ENCODE assay signal across 9 cellular contexts in genomic region chr3:160577551-160578195, GRCh38. TPM values are rescaled to one million over a fixed set of nuclear protein-coding genes. Genes with fewer than 3 reads are reported as not detected.
A peak's percentile ranks its signal among the peaks of the same experiment; 100 is the strongest.
DNase-seq lines count a peak whose midpoint lies in the region; ATAC-seq and TF ChIP-seq lines count a peak whose summit lies in the region.
"Had no signal": no experiment of that assay in that cellular context is flagged by ENCODE, and none has a peak within 500 bp of the region (broad histone marks: within the 10 kb centered on the region; RNA-seq: fewer than 3 reads in every experiment).

No MANE protein-coding gene starts in this region.

- H3K4me1 ChIP-seq in HEK293 (ENCODE audit: control insufficient read depth, insufficient read depth, low read length) = no peaks in the 10 kb centered on the region
- H3K4me1 ChIP-seq in OCI-LY7 (ENCODE audit: insufficient read depth, low read length, poor library complexity, severe bottlenecking) = no peaks in the 10 kb centered on the region
- peaks cover 11% of the 10 kb centered on the region for H3K4me1 ChIP-seq in psoas muscle

- no peaks in the 10 kb centered on the region for H3K79me2 ChIP-seq in OCI-LY7 (ENCODE audit: insufficient read depth, low read depth, low read length)

- WGBS in psoas muscle, 3 donors = 16 to 24% (median 21%) methylated on average over 4 of the region's 4 CpGs

- H3K4me2 ChIP-seq in OCI-LY7 (ENCODE audit: low read length) = no peak overlapping the region

- no peak for TF ChIP-seq CTCF in HEK293 (tag by site-specific recombination; IDR thresholded peaks at IDR 0.05)
- 0 out of 2 replicates have a peak, but pooled peaks have one; percentile 18 for TF ChIP-seq CTCF in OCI-LY7 (conservative IDR thresholded peaks at IDR 0.05; ENCODE audit: low read length)
- peak; percentile 17 for TF ChIP-seq CTCF in fibroblast of mammary gland (conservative IDR thresholded peaks at IDR 0.05; ENCODE audit: control insufficient read depth, insufficient read depth, low read depth, low read length)
- TF ChIP-seq CTCF in psoas muscle (IDR thresholded peaks at IDR 0.05) = no peak

- POLR2A ChIA-PET in HEK293 (lab: Yijun Ruan, JAX) = interaction anchor here (1.1 kb wide), 1 partner anchor 177 kb away, joined by 3 read pairs; no protein-coding TSS in a partner anchor
- POLR2A ChIA-PET in OCI-LY7 (lab: Charles Lee) = interaction anchor here (0.5 to 0.6 kb wide), 2 partner anchors 45 to 571 kb away, joined by 3 to 4 read pairs; no protein-coding TSS in a partner anchor

- H3K4me3 ChIP-seq in HEK293 (ENCODE audit: low read depth, low read length) (no peak overlapping the region), OCI-LY7 (ENCODE audit: low read depth, low read length, poor library complexity, severe bottlenecking) (no peak overlapping the region), fibroblast of mammary gland (ENCODE audit: control insufficient read depth, low read depth, low read length) (no peak overlapping the region), psoas muscle (peak overlapping the region; percentile 11)

- H3K36me3 ChIP-seq in HEK293 (ENCODE audit: control insufficient read depth in 2 of 2, insufficient read depth in 1 of 2, low read length in 2 of 2) = no peaks in the 10 kb centered on the region
- no peaks in the 10 kb centered on the region for H3K36me3 ChIP-seq in OCI-LY7 (ENCODE audit: insufficient read depth, low read length)
- H3K36me3 ChIP-seq in psoas muscle (ENCODE audit: insufficient read depth in 1 of 2, low read depth in 1 of 2) = no peaks in the 10 kb centered on the region

- no peak overlapping the region for H2AFZ ChIP-seq in OCI-LY7 (ENCODE audit: low read length)

- H3K9me3 ChIP-seq in HEK293 (ENCODE audit: control insufficient read depth, insufficient read depth, low read depth, low read length) = no peaks in the 10 kb centered on the region
- H3K9me3 ChIP-seq in OCI-LY7 (ENCODE audit: low read length) = no peaks in the 10 kb centered on the region
- no peaks in the 10 kb centered on the region for H3K9me3 ChIP-seq in psoas muscle

- no peaks in the 10 kb centered on the region for H3K9me2 ChIP-seq in OCI-LY7 (ENCODE audit: insufficient read depth, low read length)

- BruUV-seq in OCI-LY7 (replicated peaks; lab: Mats Ljungman, UMichigan) = no TSS peak

- intact Hi-C loops in OCI-LY7 (cut with micrococcal nuclease; ENCODE audit: unreplicated experiment) (no loop called here), psoas muscle (cut with DNase I) (loop anchor here in 1 of 2 donors (10.0 kb wide), 1 partner anchor 367 kb away; no protein-coding TSS in a partner anchor)

- no peaks in the 10 kb centered on the region for H3K27me3 ChIP-seq in psoas muscle (ENCODE audit: insufficient read depth in 3 of 3, low read length in 2 of 3)

- ATAC-seq in psoas muscle = peak; percentile 90 to 96 (median 94)

- DNase-seq in OCI-LY7 (ENCODE audit: low spot score) = no peak
- DNase-seq in fibroblast of mammary gland (ENCODE audit: low read depth) = peak; percentile 42
- DNase-seq in psoas muscle = no peak
- no peak for DNase-seq in activated effector memory CD4-positive, alpha-beta T cell treated with anti-CD3 and anti-CD28 coated beads, Interleukin-2, amount 50 U/mL, for 16 hours
- DNase-seq in NCI-H774 (lab: John Stamatoyannopoulos, UW) = no peak
- DNase-seq in activated T-cell treated with anti-CD3 and anti-CD28 coated beads for 4 hours = no peak
- DNase-seq: activated CD4-positive, alpha-beta memory T cell treated with anti-CD3 and anti-CD28 coated beads, Interleukin-2, amount 10 ng/mL, durations not matched to agents 7 days and 5 days; mesenchymal stem cell had no signal

- H3K27ac ChIP-seq in HEK293 (ENCODE audit: extremely low read depth, low read depth, low read length) (no peak overlapping the region), OCI-LY7 (ENCODE audit: low read depth, low read length, poor library complexity, severe bottlenecking) (no peak overlapping the region), psoas muscle (peak overlapping the region; percentile 70)

- no peaks in the 10 kb centered on the region; the same call in 1 of the 2 replicates for H4K20me1 ChIP-seq in OCI-LY7 (ENCODE audit: insufficient read depth, low read length)

- CTCF ChIA-PET in HEK293 (lab: Yijun Ruan, JAX) (interaction anchor here (0.6 to 1.7 kb wide), 8 partner anchors 101 to 379 kb away, joined by 3 to 5 read pairs (median 3); no protein-coding TSS in a partner anchor), OCI-LY7 (lab: Charles Lee; ENCODE audit: unreplicated experiment) (no interaction called here)

TF ChIP-seq in HEK293, 187 proteins besides CTCF, POLR2A, EP300 and RAD21:
- TF ChIP-seq ZNF670 (tag by site-specific recombination; IDR thresholded peaks at IDR 0.05; ENCODE audit: low read depth) (no peak), PRDM6 (tag by site-specific recombination; IDR thresholded peaks at IDR 0.05) (peak; percentile 22; the same call in 1 of the 2 replicates), ZNF654 (tag by site-specific recombination; IDR thresholded peaks at IDR 0.05; ENCODE audit: low read depth) (peak; percentile 70), ZNF16 (tag by site-specific recombination; IDR thresholded peaks at IDR 0.05; ENCODE audit: low read depth) (no peak), ZSCAN4 (tag by site-specific recombination; IDR thresholded peaks at IDR 0.05) (no peak), ZSCAN30 (tag by site-specific recombination; IDR thresholded peaks at IDR 0.05) (0 out of 2 replicates have a peak, but pooled peaks have one; percentile 9), ZNF292 (tag by site-specific recombination; IDR thresholded peaks at IDR 0.05; ENCODE audit: borderline replicate concordance, low read depth) (no peak)

RNA-seq across cellular contexts. Expression of gene KPNA4, which starts 12.3 kb away (rescaled TPM):
- 12.4 and 15.7 TPM in 2 replicates for total RNA-seq in OCI-LY7 (2014; rRNA removed; shearing (Covaris generic))
- total RNA-seq in OCI-LY7 (2022) (46.3 and 53.2 TPM in 2 replicates), psoas muscle (100 to 1,000 TPM; 197 to 236 (median 203) TPM)
- 100 to 1,000 TPM in 1 of 3 donors, 10 to 100 TPM in 2; 48.5 to 124 (median 60.9) TPM for polyA plus RNA-seq in psoas muscle

Comparison
In these comparisons a context has a peak if more than half of its experiments do, and no peak if none do; other contexts are left out.
1. CTCF ChIP-seq: peak in OCI-LY7 (single experiment) and fibroblast of mammary gland (single experiment); none in HEK293 (single experiment) and psoas muscle (single experiment).